In the genomic region with DNA sequence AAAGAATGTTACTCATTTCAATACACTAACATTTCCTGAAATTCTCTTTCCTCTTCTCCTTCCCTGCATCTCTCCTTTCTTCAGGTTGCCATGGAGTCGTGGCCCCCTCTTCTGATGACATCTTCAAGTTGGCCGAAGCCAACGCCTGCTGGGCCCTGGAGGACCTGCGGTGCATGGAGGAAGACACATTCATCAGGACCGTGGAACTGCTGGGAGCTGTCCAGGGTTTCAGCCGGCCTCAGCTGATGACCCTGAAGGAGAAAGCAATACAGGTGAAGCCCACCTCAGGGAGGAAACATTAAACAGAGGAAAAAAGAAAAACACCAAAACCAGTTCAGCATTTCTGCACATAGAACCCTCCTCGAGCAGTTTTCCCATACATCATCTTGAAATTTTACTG, we compare ENCODE assay signal across 7 cellular contexts. TPM values are rescaled to one million over a fixed set of nuclear protein-coding genes. Genes with fewer than 3 reads are reported as not detected.
DNase-seq lines count a peak whose midpoint lies in the region; ATAC-seq, FAIRE-seq and TF ChIP-seq lines count a peak whose summit lies in the region.
"Not testable (repeated sequence)": the region's sequence is repeated elsewhere in the genome, so short reads cannot be mapped to it uniquely, and the experiment has no call there.

No MANE protein-coding gene starts in this region.

- H2BK15ac ChIP-seq in IMR-90 (ENCODE audit: low read depth, low read length): not testable (repeated sequence)

- not testable (repeated sequence) for H3K9me1 ChIP-seq in IMR-90 (ENCODE audit: insufficient read depth, low read length); K562 (ENCODE audit: control insufficient read depth, insufficient read depth, low read length)

- not testable (repeated sequence) for DNase-seq in A549 (ENCODE audit: low read depth in 1 of 2, low spot score in 1 of 2); IMR-90; Panc1 (ENCODE audit: low read depth, low spot score); K562 (ENCODE audit: extremely low read depth in 1 of 4, low spot score in 3 of 4); foreskin keratinocyte

- H2BK5ac ChIP-seq in IMR-90 (ENCODE audit: low read depth, low read length, poor library complexity, severe bottlenecking): not testable (repeated sequence)

- H3K36me3 ChIP-seq in IMR-90 (ENCODE audit: control insufficient read depth, insufficient read depth, low read length); Panc1 (ENCODE audit: control insufficient read depth, insufficient read depth, low read length); K562 (ENCODE audit: control insufficient read depth, insufficient read depth, low read length): not testable (repeated sequence)

- not testable (repeated sequence) for H3K27me3 Mint-ChIP-seq in stimulated activated memory B cell treated with anti-CD40 and anti-IgM and Interleukin-4, amounts not matched to agents 10 μg/mL and 1 μg/mL and 100 μg/mL, for 72 hours

- H3K4me2 ChIP-seq in A549; IMR-90 (ENCODE audit: low read depth, low read length); K562 (ENCODE audit: insufficient read depth, low read length): not testable (repeated sequence)

- ATAC-seq in A549 (peak; percentile 52 to 68; a peak in 4 of 6 replicates), IMR-90 (ENCODE audit: low read depth) (peak; percentile 66), Panc1 (peak; percentile 66; the same call in 1 of the 2 replicates), SK-N-SH treated with all-trans-retinoic acid at 6 μM for 48 hours (peak; percentile 57; the same call in 1 of the 3 replicates), K562 (peak; percentile 66), foreskin keratinocyte (peak; percentile 55)
- peak; percentile 35 for ATAC-seq in stimulated activated memory B cell treated with anti-CD40 and anti-IgM and Interleukin-4, amounts not matched to agents 10 μg/mL and 1 μg/mL and 100 μg/mL, for 72 hours

- not testable (repeated sequence) for H3K79me1 ChIP-seq in IMR-90 (ENCODE audit: low read depth in 1 of 2, low read length in 2 of 2)

- TF ChIP-seq CTCF in A549 (IDR thresholded peaks at IDR 0.05); IMR-90 (conservative IDR thresholded peaks at IDR 0.05; ENCODE audit: low read depth, low read length); Panc1 (IDR thresholded peaks at IDR 0.05); K562 (IDR thresholded peaks at IDR 0.05 in 2 of 3, conservative IDR thresholded peaks at IDR 0.05 in 1 of 3; ENCODE audit: insufficient read depth in 2 of 3, low read depth in 1 of 3, low read length in 3 of 3); foreskin keratinocyte (conservative IDR thresholded peaks at IDR 0.05): not testable (repeated sequence)

- TF ChIP-seq POLR2A in A549 (IDR thresholded peaks at IDR 0.05; ENCODE audit: low read length); IMR-90 (IDR thresholded peaks at IDR 0.05; ENCODE audit: low read depth, low read length); K562 (conservative IDR thresholded peaks at IDR 0.05): not testable (repeated sequence)

- H3K18ac ChIP-seq in IMR-90 (ENCODE audit: low read depth, low read length): not testable (repeated sequence)

- H3K23ac ChIP-seq in IMR-90 (ENCODE audit: low read depth, low read length): not testable (repeated sequence)

- not testable (repeated sequence) for H3K4me3 Mint-ChIP-seq in stimulated activated memory B cell treated with anti-CD40 and anti-IgM and Interleukin-4, amounts not matched to agents 10 μg/mL and 1 μg/mL and 100 μg/mL, for 72 hours

- not testable (repeated sequence) for H2AK9ac ChIP-seq in IMR-90 (replicated peaks; ENCODE audit: low read depth, low read length, poor library complexity)

- H3K27ac ChIP-seq in A549; IMR-90 (ENCODE audit: insufficient read depth, low read length); Panc1 (ENCODE audit: low read length); K562 (ENCODE audit: extremely low read depth, low read depth, low read length); foreskin keratinocyte: not testable (repeated sequence)

- no CpG with 5 or more reads among the region's 7 CpGs for WGBS in A549 (ENCODE audit: missing lambda C conversion rate)
- no CpG with 5 or more reads among the region's 7 CpGs for WGBS in IMR-90 (ENCODE audit: extremely low coverage in 2 of 2, insufficient read length in 1 of 2), 2 experiments
- WGBS in K562 (ENCODE audit: insufficient coverage, low coverage, missing lambda C conversion rate): no CpG with 5 or more reads among the region's 7 CpGs

- H3K36me3 Mint-ChIP-seq in stimulated activated memory B cell treated with anti-CD40 and anti-IgM and Interleukin-4, amounts not matched to agents 10 μg/mL and 1 μg/mL and 100 μg/mL, for 72 hours: not testable (repeated sequence)

- in situ Hi-C loops in IMR-90 (cut with MboI; ENCODE audit: low sequenced_read_pairs); Panc1 (cut with HindIII; ENCODE audit: low pct_unique_long_range_greater_than_20kb, low sequenced_read_pairs): not testable (repeated sequence)
- in situ Hi-C loops in K562 (cut with MboI): loop anchor here (25.0 kb wide), 1 partner anchor 969 kb away; the partner anchor contains the start of gene METTL9

- POLR2A ChIA-PET in A549 (lab: Yijun Ruan, JAX); IMR-90 (lab: Charles Lee; ENCODE audit: unreplicated experiment); Panc1 (lab: Charles Lee); K562 (lab: Yijun Ruan, JAX): not testable (repeated sequence)

- not testable (repeated sequence) for H3K4me3 ChIP-seq in A549; IMR-90 (ENCODE audit: insufficient read depth, low read depth, low read length); Panc1 (ENCODE audit: low read depth in 2 of 2, low read length in 2 of 2); K562

- CTCF ChIA-PET in A549 (lab: Yijun Ruan, JAX); IMR-90 (lab: Yijun Ruan, JAX); Panc1 (lab: Charles Lee); K562 (lab: Yijun Ruan, JAX; ENCODE audit: low intra/inter-chr PET ratio): not testable (repeated sequence)

- intact Hi-C loops in IMR-90 (cut with micrococcal nuclease); Panc1 (cut with micrococcal nuclease; ENCODE audit: unreplicated experiment); K562 (cut with micrococcal nuclease): not testable (repeated sequence)

- not testable (repeated sequence) for H2BK20ac ChIP-seq in IMR-90 (ENCODE audit: low read depth, low read length)

- not testable (repeated sequence) for H4K5ac ChIP-seq in IMR-90 (ENCODE audit: low read depth, low read length)

- H4K8ac ChIP-seq in IMR-90 (ENCODE audit: low read depth in 2 of 2, low read length in 2 of 2): not testable (repeated sequence)

- H3K4me1 ChIP-seq in A549; IMR-90 (ENCODE audit: control insufficient read depth, insufficient read depth, low read length); Panc1 (ENCODE audit: control insufficient read depth, insufficient read depth, low read length); K562 (replicated peaks in 1 of 2; ENCODE audit: control insufficient read depth in 2 of 2, insufficient read depth in 2 of 2, low read length in 2 of 2); foreskin keratinocyte: not testable (repeated sequence)

- TF ChIP-seq EP300 in A549 (IDR thresholded peaks at IDR 0.05); K562 (IDR thresholded peaks at IDR 0.05; ENCODE audit: low read length): not testable (repeated sequence)

- H4K91ac ChIP-seq in IMR-90 (ENCODE audit: insufficient read depth, low read depth, low read length): not testable (repeated sequence)

- H3K56ac ChIP-seq in IMR-90 (ENCODE audit: extremely low read depth, insufficient read depth, low read length): not testable (repeated sequence)

- not testable (repeated sequence) for H2AFZ ChIP-seq in IMR-90 (replicated peaks; ENCODE audit: low read length, poor library complexity); K562 (ENCODE audit: low read depth, low read length)

- dilution Hi-C loops in IMR-90 (cut with HindIII; ENCODE audit: low sequenced_read_pairs, unreplicated experiment): not testable (repeated sequence)

- not testable (repeated sequence) for H2BK120ac ChIP-seq in IMR-90 (ENCODE audit: low read depth, low read length)

- H3K27ac Mint-ChIP-seq in stimulated activated memory B cell treated with anti-CD40 and anti-IgM and Interleukin-4, amounts not matched to agents 10 μg/mL and 1 μg/mL and 100 μg/mL, for 72 hours: not testable (repeated sequence)

- H3K9me3 ChIP-seq in A549; IMR-90 (ENCODE audit: control insufficient read depth, insufficient read depth, low read length); Panc1 (ENCODE audit: control insufficient read depth, insufficient read depth, low read depth, low read length); K562 (replicated peaks; ENCODE audit: control insufficient read depth, insufficient read depth, low read depth, low read length): not testable (repeated sequence)

- not testable (repeated sequence) for H4K20me1 ChIP-seq in IMR-90 (ENCODE audit: insufficient read depth, low read length); K562 (replicated peaks; ENCODE audit: control insufficient read depth, insufficient read depth, low read length)

- H2AK5ac ChIP-seq in IMR-90 (ENCODE audit: low read depth, low read length): not testable (repeated sequence)

- BruUV-seq in IMR-90 (replicated peaks; lab: Mats Ljungman, UMichigan); Panc1 (replicated peaks; lab: Mats Ljungman, UMichigan); K562 (replicated peaks; lab: Mats Ljungman, UMichigan): not testable (repeated sequence)

- H3K4ac ChIP-seq in IMR-90 (ENCODE audit: low read depth, low read length): not testable (repeated sequence)

- not testable (repeated sequence) for H3K79me2 ChIP-seq in K562 (ENCODE audit: control insufficient read depth, insufficient read depth, low read length)

- TF ChIP-seq RAD21 in A549 (conservative IDR thresholded peaks at IDR 0.05 in 1 of 2, IDR thresholded peaks at IDR 0.05 in 1 of 2); IMR-90 (IDR thresholded peaks at IDR 0.05; ENCODE audit: low read length); K562 (CRISPR knock-in tag; conservative IDR thresholded peaks at IDR 0.05 in 1 of 2, IDR thresholded peaks at IDR 0.05 in 1 of 2): not testable (repeated sequence)

- H3K4me1 Mint-ChIP-seq in stimulated activated memory B cell treated with anti-CD40 and anti-IgM and Interleukin-4, amounts not matched to agents 10 μg/mL and 1 μg/mL and 100 μg/mL, for 72 hours: not testable (repeated sequence)

- FAIRE-seq in A549 (lab: Jason Lieb, UNC); K562 (lab: Jason Lieb, UNC): not testable (repeated sequence)

- not testable (repeated sequence) for H3K9me3 Mint-ChIP-seq in stimulated activated memory B cell treated with anti-CD40 and anti-IgM and Interleukin-4, amounts not matched to agents 10 μg/mL and 1 μg/mL and 100 μg/mL, for 72 hours

- H3K27me3 ChIP-seq in IMR-90 (ENCODE audit: control insufficient read depth, insufficient read depth, low read length); Panc1 (ENCODE audit: control insufficient read depth, insufficient read depth, low read length); K562 (ENCODE audit: control insufficient read depth in 2 of 2, insufficient read depth in 2 of 2, low read length in 2 of 2); foreskin keratinocyte: not testable (repeated sequence)

- H3K14ac ChIP-seq in IMR-90 (replicated peaks; ENCODE audit: low read depth, low read length): not testable (repeated sequence)

- not testable (repeated sequence) for H3K9ac ChIP-seq in IMR-90 (ENCODE audit: low read depth, low read length); K562 (ENCODE audit: insufficient read depth in 1 of 2, low read depth in 2 of 2, low read length in 2 of 2)

RNA-seq across cellular contexts. Expression of gene NPIPB5, which starts 46.1 kb away (rescaled TPM):
- polyA plus RNA-seq in A549 (2011; rRNA removed): 24.9 and 32.7 TPM in 2 replicates
- polyA plus RNA-seq in A549 (2012; cell fraction: cytosol; rRNA removed): 28.2 and 29.2 TPM in 2 replicates
- 245 and 252 TPM in 2 replicates for polyA plus RNA-seq in A549 (2012; cell fraction: nucleus; rRNA removed)
- polyA plus RNA-seq in A549 (2017; fragmentation: RNase III; extraction: RNeasy Plus Mini Kit Qiagen cat#74134 plus additional on column Dnase treatment): 24.4 to 30.8 TPM (median 26.0 TPM) in 3 replicates
- 40.4 and 70.1 TPM in 2 replicates for polyA minus RNA-seq in A549 (2011; rRNA and poly(A)+ RNA removed)
- total RNA-seq in IMR-90 (2012; rRNA removed): 29.8 and 32.2 TPM in 2 replicates
- polyA plus RNA-seq in IMR-90 (2012; rRNA removed): 49.5 and 56.6 TPM in 2 replicates
- 15.1 and 16.0 TPM in 2 replicates for polyA plus RNA-seq in IMR-90 (2012; cell fraction: cytosol; rRNA removed)
- 505 and 529 TPM in 2 replicates for polyA plus RNA-seq in IMR-90 (2012; cell fraction: nucleus; rRNA removed; ENCODE audit: low replicate concordance)
- 145 TPM for total RNA-seq in Panc1 (2021; ENCODE audit: unreplicated experiment)
- polyA plus RNA-seq in Panc1 (2012; ENCODE audit: insufficient read length): 50.9 TPM
- 926 and 2,787 TPM in 2 replicates for total RNA-seq in K562 (2011; cell fraction: chromatin; rRNA removed; ENCODE audit: low replicate concordance)
- 309 and 455 TPM in 2 replicates for total RNA-seq in K562 (2011; cell fraction: nucleolus; rRNA removed)
- total RNA-seq in K562 (2011; cell fraction: nucleoplasm; rRNA removed): 981 and 1,262 TPM in 2 replicates
- total RNA-seq in K562 (2014; rRNA removed): 26.0 and 28.4 TPM in 2 replicates
- 104 and 117 TPM in 2 replicates for total RNA-seq in K562 (2014; rRNA removed; fragmentation: Illumina TruSeq; extraction: Trizol)
- total RNA-seq in K562 (2015; rRNA removed; fragmentation: Illumina TruSeq; extraction: Trizol): 71.2 and 81.4 TPM in 2 replicates
- 98.1 and 118 TPM in 2 replicates for total RNA-seq in K562 (2021)
- 43.9 and 59.4 TPM in 2 replicates for polyA plus RNA-seq in K562 (2011; rRNA removed)
- 20.1 and 26.0 TPM in 2 replicates for polyA plus RNA-seq in K562 (2011; cell fraction: cytosol; rRNA removed)
- polyA plus RNA-seq in K562 (2011; cell fraction: nucleus; rRNA removed): 120 and 309 TPM in 2 replicates
- polyA plus RNA-seq in K562 (2012): 41.8 and 66.8 TPM in 2 replicates
- polyA plus RNA-seq in K562 (2014; fragmentation: Illumina TruSeq; extraction: Trizol): 66.4 and 94.6 TPM in 2 replicates
- 1 to 10 TPM; 4.6 to 8.5 TPM for polyA plus RNA-seq in K562 (2014; fragmentation: Nextera tagmentation; extraction: Ambion mirVana)
- polyA plus RNA-seq in K562 (2014; rRNA removed): 73.4 and 80.1 TPM in 2 replicates
- polyA minus RNA-seq in K562 (2011; rRNA and poly(A)+ RNA removed): 160 and 202 TPM in 2 replicates
- 47.8 and 49.0 TPM in 2 replicates for polyA minus RNA-seq in K562 (2011; cell fraction: cytosol; rRNA and poly(A)+ RNA removed)
- 191 and 201 TPM in 2 replicates for polyA minus RNA-seq in K562 (2011; cell fraction: nucleus; rRNA and poly(A)+ RNA removed)
- 42.6 and 49.4 TPM in 2 replicates for total RNA-seq in foreskin keratinocyte
- polyA plus RNA-seq in foreskin keratinocyte: 12.9 and 13.5 TPM in 2 replicates
